16 cellular contexts compared by ENCODE assay signal in genomic region chr2:7013761-7014160, GRCh38.
DNase-seq lines count a peak whose midpoint lies in the region; ATAC-seq and TF ChIP-seq lines count a peak whose summit lies in the region.
"Had no signal": no experiment of that assay in that cellular context is flagged by ENCODE, and none has a peak within 500 bp of the region (broad histone marks: within the 10 kb centered on the region; RNA-seq: fewer than 3 reads in every experiment).

No MANE protein-coding gene starts in this region.

- H3K27me3 ChIP-seq in naive thymus-derived CD4-positive, alpha-beta T cell (ENCODE audit: control insufficient read depth in 2 of 2, insufficient read depth in 2 of 2, low read length in 2 of 2), result no peaks in the 10 kb centered on the region
- no peaks in the 10 kb centered on the region for H3K27me3 ChIP-seq in heart left ventricle
- H3K27me3 ChIP-seq: ovary, stomach had no signal

- intact Hi-C loops in activated CD4-positive, alpha-beta T cell treated with anti-CD3 and anti-CD28 coated beads for 36 hours (cut with DNase I, micrococcal nuclease), result loop anchor here (1.0 to 5.0 kb wide), 2 partner anchors 101 to 116 kb away; no protein-coding TSS in a partner anchor
- intact Hi-C loops in naive thymus-derived CD4-positive, alpha-beta T cell (cut with micrococcal nuclease), result loop anchor here (1.0 kb wide), 1 partner anchor 116 kb away; no protein-coding TSS in a partner anchor
- intact Hi-C loops in heart left ventricle (cut with DNase I), result no loop called here

- no peaks in the 10 kb centered on the region for H3K9me3 ChIP-seq in naive thymus-derived CD4-positive, alpha-beta T cell (ENCODE audit: control insufficient read depth in 2 of 3, low read length in 3 of 3)
- H3K9me3 ChIP-seq in heart left ventricle, result no peaks in the 10 kb centered on the region
- H3K9me3 ChIP-seq: ovary, stomach had no signal

- peaks cover 0 to 6% of the 10 kb centered on the region in 2 donors for H3K4me1 ChIP-seq in naive thymus-derived CD4-positive, alpha-beta T cell (ENCODE audit: control insufficient read depth in 2 of 2, insufficient read depth in 2 of 2, low read length in 2 of 2)
- H3K4me1 ChIP-seq in heart left ventricle, result peaks cover 14 to 98% (median 76%) of the 10 kb centered on the region in 12 donors

- no peak for TF ChIP-seq POLR2A in heart left ventricle (IDR thresholded peaks at IDR 0.05)

- no peak overlapping the region for H3K27ac ChIP-seq in naive thymus-derived CD4-positive, alpha-beta T cell (ENCODE audit: low read depth, low read length)
- peak overlapping the region in 1 of 12 donors; percentile 42 for H3K27ac ChIP-seq in heart left ventricle
- H3K27ac ChIP-seq: stomach had no signal

- DNase-seq in activated CD4-positive, alpha-beta T cell treated with anti-CD3 and anti-CD28 coated beads for 36 hours, result peak; percentile 25
- DNase-seq in activated CD4-positive, alpha-beta T cell treated with anti-CD3 and anti-CD28 coated beads, Interleukin-2, amount 10 ng/mL, durations not matched to agents 7 days and 5 days, result no peak
- no peak for DNase-seq in naive thymus-derived CD4-positive, alpha-beta T cell
- DNase-seq in heart left ventricle (no peak), ecto neural progenitor cell (ENCODE audit: low spot score) (no peak), Ammon's horn (ENCODE audit: low spot score) (no peak)
- DNase-seq: H9, NCI-H1105, NCI-H345, ovary, stomach, T1000 had no signal

- 39 to 75% (median 44%) methylated on average over 1 of the region's 1 CpG for WGBS in heart left ventricle, 4 donors

- H3K4me3 Mint-ChIP-seq in activated CD4-positive, alpha-beta T cell treated with anti-CD3 and anti-CD28 coated beads for 36 hours, result no peak overlapping the region
- no peak overlapping the region for H3K4me3 Mint-ChIP-seq in activated CD4-positive, alpha-beta T cell treated with anti-CD3 and anti-CD28 coated beads, Interleukin-2, amount 10 ng/mL, durations not matched to agents 7 days and 5 days
- H3K4me3 Mint-ChIP-seq in activated T-helper 17 cell treated with anti-CD3 and anti-CD28 coated beads, Interleukin-2, amount 50 U/mL, for 72 hours, result no peak overlapping the region
- H3K4me3 Mint-ChIP-seq in naive thymus-derived CD4-positive, alpha-beta T cell, result no peak overlapping the region
- H3K4me3 Mint-ChIP-seq: CD8-positive, alpha-beta T cell; H9; immature natural killer cell had no signal

- TF ChIP-seq CTCF in heart left ventricle (IDR thresholded peaks at IDR 0.05), result no peak

- H3K27ac Mint-ChIP-seq in activated CD4-positive, alpha-beta T cell treated with anti-CD3 and anti-CD28 coated beads for 36 hours, result peak overlapping the region; percentile 27
- no peak overlapping the region for H3K27ac Mint-ChIP-seq in activated CD4-positive, alpha-beta T cell treated with anti-CD3 and anti-CD28 coated beads, Interleukin-2, amount 10 ng/mL, durations not matched to agents 7 days and 5 days
- H3K27ac Mint-ChIP-seq in activated T-helper 17 cell treated with anti-CD3 and anti-CD28 coated beads, Interleukin-2, amount 50 U/mL, for 72 hours, result peak overlapping the region; percentile 61
- peak overlapping the region in 7 of 9 donors; percentile 19 to 82 (median 55) for H3K27ac Mint-ChIP-seq in naive thymus-derived CD4-positive, alpha-beta T cell
- H3K27ac Mint-ChIP-seq: CD8-positive, alpha-beta T cell; H9 had no signal

- H3K36me3 ChIP-seq in naive thymus-derived CD4-positive, alpha-beta T cell (ENCODE audit: control insufficient read depth in 2 of 3, insufficient read depth in 3 of 3, low read length in 3 of 3), result peaks cover 3 to 38% (median 5%) of the 10 kb centered on the region in 3 experiments
- H3K36me3 ChIP-seq in heart left ventricle, result no peaks in the 10 kb centered on the region
- H3K36me3 ChIP-seq: ovary, stomach had no signal

- peak; percentile 78 for ATAC-seq in activated CD4-positive, alpha-beta T cell treated with anti-CD3 and anti-CD28 coated beads for 36 hours
- ATAC-seq in GM18868 (IDR thresholded peaks at IDR 0.05; ENCODE audit: unreplicated experiment), result peak; percentile 46
- peak; percentile 81 for ATAC-seq in activated T-helper 17 cell treated with anti-CD3 and anti-CD28 coated beads, Interleukin-2, amount 50 U/mL, for 72 hours (replicated peaks)
- no peak for ATAC-seq in naive thymus-derived CD4-positive, alpha-beta T cell
- no peak for ATAC-seq in heart left ventricle

- no peaks in the 10 kb centered on the region for H3K27me3 Mint-ChIP-seq in activated CD4-positive, alpha-beta T cell treated with anti-CD3 and anti-CD28 coated beads for 36 hours
- no peaks in the 10 kb centered on the region for H3K27me3 Mint-ChIP-seq in activated CD4-positive, alpha-beta T cell treated with anti-CD3 and anti-CD28 coated beads, Interleukin-2, amount 10 ng/mL, durations not matched to agents 7 days and 5 days
- no peaks in the 10 kb centered on the region for H3K27me3 Mint-ChIP-seq in activated T-helper 17 cell treated with anti-CD3 and anti-CD28 coated beads, Interleukin-2, amount 50 U/mL, for 72 hours
- no peaks in the 10 kb centered on the region for H3K27me3 Mint-ChIP-seq in naive thymus-derived CD4-positive, alpha-beta T cell

- H3K4me3 ChIP-seq in naive thymus-derived CD4-positive, alpha-beta T cell (ENCODE audit: low read length), result no peak overlapping the region
- H3K4me3 ChIP-seq in heart left ventricle, result no peak overlapping the region
- H3K4me3 ChIP-seq: ovary, stomach had no signal

- CTCF ChIA-PET in activated CD4-positive, alpha-beta T cell treated with anti-CD3 and anti-CD28 coated beads for 36 hours (lab: Charles Lee), result interaction anchor here (0.6 to 3.2 kb wide), 20 partner anchors 9 to 197 kb away, joined by 3 to 17 read pairs (median 4); no protein-coding TSS in a partner anchor
- CTCF ChIA-PET in activated CD4-positive, alpha-beta T cell treated with anti-CD3 and anti-CD28 coated beads, Interleukin-2, amount 10 ng/mL, durations not matched to agents 7 days and 5 days (lab: Charles Lee), result interaction anchor here (1.3 to 1.6 kb wide), 3 partner anchors 9 to 108 kb away, joined by 3 to 5 read pairs (median 4); no protein-coding TSS in a partner anchor
- CTCF ChIA-PET in naive thymus-derived CD4-positive, alpha-beta T cell (lab: Charles Lee), result interaction anchor here (0.7 to 4.2 kb wide), 13 partner anchors 9 to 625 kb away, joined by 3 to 22 read pairs (median 3); no protein-coding TSS in a partner anchor

- no peaks in the 10 kb centered on the region for H3K9me3 Mint-ChIP-seq in activated CD4-positive, alpha-beta T cell treated with anti-CD3 and anti-CD28 coated beads for 36 hours (ENCODE audit: low read depth)
- H3K9me3 Mint-ChIP-seq in activated CD4-positive, alpha-beta T cell treated with anti-CD3 and anti-CD28 coated beads, Interleukin-2, amount 10 ng/mL, durations not matched to agents 7 days and 5 days, result no peaks in the 10 kb centered on the region
- no peaks in the 10 kb centered on the region for H3K9me3 Mint-ChIP-seq in activated T-helper 17 cell treated with anti-CD3 and anti-CD28 coated beads, Interleukin-2, amount 50 U/mL, for 72 hours
- no peaks in the 10 kb centered on the region for H3K9me3 Mint-ChIP-seq in naive thymus-derived CD4-positive, alpha-beta T cell
- H3K9me3 Mint-ChIP-seq: CD8-positive, alpha-beta T cell; H9; immature natural killer cell had no signal

- POLR2A ChIA-PET in activated CD4-positive, alpha-beta T cell treated with anti-CD3 and anti-CD28 coated beads for 36 hours (lab: Charles Lee), result no interaction called here
- POLR2A ChIA-PET in activated CD4-positive, alpha-beta T cell treated with anti-CD3 and anti-CD28 coated beads, Interleukin-2, amount 10 ng/mL, durations not matched to agents 7 days and 5 days (lab: Charles Lee), result no interaction called here
- POLR2A ChIA-PET in naive thymus-derived CD4-positive, alpha-beta T cell (lab: Charles Lee), result interaction anchor here (0.9 to 1.1 kb wide), 2 partner anchors 118 to 120 kb away, joined by 3 to 4 read pairs; no protein-coding TSS in a partner anchor

- H3K36me3 Mint-ChIP-seq in activated CD4-positive, alpha-beta T cell treated with anti-CD3 and anti-CD28 coated beads for 36 hours (ENCODE audit: low read depth), result peaks cover 16% of the 10 kb centered on the region
- H3K36me3 Mint-ChIP-seq in activated CD4-positive, alpha-beta T cell treated with anti-CD3 and anti-CD28 coated beads, Interleukin-2, amount 10 ng/mL, durations not matched to agents 7 days and 5 days (ENCODE audit: low read depth), result peaks cover 39% of the 10 kb centered on the region
- H3K36me3 Mint-ChIP-seq in activated T-helper 17 cell treated with anti-CD3 and anti-CD28 coated beads, Interleukin-2, amount 50 U/mL, for 72 hours (ENCODE audit: low read depth), result peaks cover 33% of the 10 kb centered on the region
- H3K36me3 Mint-ChIP-seq in naive thymus-derived CD4-positive, alpha-beta T cell, result peaks cover 0 to 29% (median 3%) of the 10 kb centered on the region in 5 donors

- peaks cover 40% of the 10 kb centered on the region for H3K4me1 Mint-ChIP-seq in activated CD4-positive, alpha-beta T cell treated with anti-CD3 and anti-CD28 coated beads for 36 hours
- H3K4me1 Mint-ChIP-seq in activated CD4-positive, alpha-beta T cell treated with anti-CD3 and anti-CD28 coated beads, Interleukin-2, amount 10 ng/mL, durations not matched to agents 7 days and 5 days, result peaks cover 28% of the 10 kb centered on the region
- H3K4me1 Mint-ChIP-seq in activated T-helper 17 cell treated with anti-CD3 and anti-CD28 coated beads, Interleukin-2, amount 50 U/mL, for 72 hours, result peaks cover 34% of the 10 kb centered on the region
- H3K4me1 Mint-ChIP-seq in naive thymus-derived CD4-positive, alpha-beta T cell, result peaks cover 20 to 62% (median 48%) of the 10 kb centered on the region in 7 donors

Comparison
In these comparisons a context has a peak if more than half of its experiments do, and no peak if none do; other contexts are left out.
1. ATAC-seq: peak in activated CD4-positive, alpha-beta T cell treated with anti-CD3 and anti-CD28 coated beads for 36 hours (single experiment), GM18868 (single experiment) and activated T-helper 17 cell treated with anti-CD3 and anti-CD28 coated beads, Interleukin-2, amount 50 U/mL, for 72 hours (single experiment); none in naive thymus-derived CD4-positive, alpha-beta T cell (single experiment) and heart left ventricle (0 of 4).
2. intact Hi-C loops: an anchor here in activated CD4-positive, alpha-beta T cell treated with anti-CD3 and anti-CD28 coated beads for 36 hours (1.0 to 5.0 kb wide) and naive thymus-derived CD4-positive, alpha-beta T cell (1.0 kb wide); none called in heart left ventricle.